Comparison of ENCODE assay signal across 30 cellular contexts in the genomic region with DNA sequence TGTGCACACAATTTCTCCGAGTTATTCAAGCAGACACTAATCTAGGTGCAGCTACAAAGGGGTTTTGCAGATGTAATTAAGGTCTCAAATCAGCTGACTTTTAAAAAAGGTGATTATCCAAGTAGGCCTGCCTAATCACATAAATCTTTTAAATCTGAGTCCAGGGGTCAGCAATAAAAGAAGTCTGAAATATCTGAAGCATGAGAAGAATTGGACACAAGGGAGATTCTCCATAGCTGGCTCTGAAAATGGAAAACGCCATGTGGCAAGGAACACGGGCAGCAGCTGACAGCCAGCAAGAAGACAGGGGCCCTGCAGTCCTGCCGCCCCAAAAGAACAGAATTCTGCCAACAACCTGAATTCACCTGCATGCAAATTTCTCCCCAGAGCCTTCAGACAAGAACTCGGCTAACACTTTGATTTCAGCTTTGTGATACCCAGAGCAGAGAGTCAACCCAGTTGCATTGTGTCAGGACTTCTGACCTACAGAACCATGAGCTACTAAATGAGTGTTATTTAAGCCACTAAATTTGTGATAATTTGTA. TPM values are rescaled to one million over a fixed set of nuclear protein-coding genes. Genes with fewer than 3 reads are reported as not detected.
A peak's percentile ranks its signal among the peaks of the same experiment; 100 is the strongest.
DNase-seq lines count a peak whose midpoint lies in the region; ATAC-seq, FAIRE-seq and TF ChIP-seq lines count a peak whose summit lies in the region.
"Had no signal": no experiment of that assay in that cellular context is flagged by ENCODE, and none has a peak within 500 bp of the region (broad histone marks: within the 10 kb centered on the region; RNA-seq: fewer than 3 reads in every experiment).

No MANE protein-coding gene starts in this region.

- peak overlapping the region; percentile 20 for H4K8ac ChIP-seq in mesenchymal stem cell (ENCODE audit: low read length)

- H2AFZ ChIP-seq in SU-DHL-6 (ENCODE audit: low read depth, low read length, severe bottlenecking) (no peak overlapping the region), mesenchymal stem cell (ENCODE audit: low read depth, low read length) (no peak overlapping the region)

- no peak overlapping the region for H2BK15ac ChIP-seq in mesenchymal stem cell (ENCODE audit: low read depth, poor library complexity, severe bottlenecking)

- H3K4me1 ChIP-seq in mesenchymal stem cell (ENCODE audit: control insufficient read depth, insufficient read depth, low read depth, low read length) (peaks cover 23% of the 10 kb centered on the region), stomach smooth muscle (ENCODE audit: control insufficient read depth, insufficient read depth, low read length) (peaks cover 33% of the 10 kb centered on the region), foreskin keratinocyte (peaks cover 21% of the 10 kb centered on the region)

- H3K4me3 ChIP-seq in SU-DHL-6 (ENCODE audit: insufficient read depth, low read length, poor library complexity, severe bottlenecking) (no peak overlapping the region), mesenchymal stem cell (ENCODE audit: insufficient read depth in 1 of 2, low read depth in 1 of 2, low read length in 2 of 2) (no peak overlapping the region), stomach smooth muscle (ENCODE audit: low read length in 2 of 2) (peak overlapping the region; percentile 40 to 42)
- H3K4me3 ChIP-seq: psoas muscle, upper lobe of right lung had no signal

- peak overlapping the region in 1 of 2 experiments; percentile 27 for H3K4ac ChIP-seq in mesenchymal stem cell (ENCODE audit: low read depth in 1 of 2, low read length in 2 of 2)

- H3K27me3 ChIP-seq in SU-DHL-6 (ENCODE audit: low read length) (no peaks in the 10 kb centered on the region), mesenchymal stem cell (ENCODE audit: control insufficient read depth in 1 of 2, insufficient read depth in 1 of 2, low read length in 2 of 2) (no peaks in the 10 kb centered on the region), stomach smooth muscle (ENCODE audit: control insufficient read depth in 1 of 2, insufficient read depth in 2 of 2, low read length in 2 of 2) (no peaks in the 10 kb centered on the region), foreskin keratinocyte (no peaks in the 10 kb centered on the region)
- H3K27me3 ChIP-seq: upper lobe of right lung had no signal

- H2BK5ac ChIP-seq in mesenchymal stem cell (ENCODE audit: low read depth, low read length, poor library complexity, severe bottlenecking) = no peak overlapping the region

- no peak overlapping the region for H2BK120ac ChIP-seq in mesenchymal stem cell (ENCODE audit: low read depth, low read length)

- WGBS in mesenchymal stem cell = 58% methylated on average over 4 of the region's 5 CpGs

- H2BK12ac ChIP-seq in mesenchymal stem cell (ENCODE audit: low read length in 2 of 2) = no peak overlapping the region

- H3K9ac ChIP-seq in SU-DHL-6 (ENCODE audit: low read length) (no peak overlapping the region), mesenchymal stem cell (ENCODE audit: low read length) (no peak overlapping the region), stomach smooth muscle (ENCODE audit: low read length in 2 of 2) (no peak overlapping the region)
- H3K9ac ChIP-seq: KMS-11 had no signal

- H2AK5ac ChIP-seq in mesenchymal stem cell (ENCODE audit: low read length, severe bottlenecking) = peak overlapping the region; percentile 55

- H3K4me2 ChIP-seq in SU-DHL-6 (ENCODE audit: low read depth, low read length, poor library complexity, severe bottlenecking) = peak overlapping the region; percentile 1
- no peak overlapping the region for H3K4me2 ChIP-seq in mesenchymal stem cell (ENCODE audit: low read length, poor library complexity, severe bottlenecking)
- H3K4me2 ChIP-seq: KMS-11 had no signal

- peak; percentile 97 for FAIRE-seq in G401.6 (lab: Jason Lieb, UNC)
- FAIRE-seq: astrocyte, GM18507, H54, islet of Langerhans had no signal

- no peak overlapping the region for H3K23ac ChIP-seq in mesenchymal stem cell (ENCODE audit: low read length in 2 of 2)

- H3K36me3 ChIP-seq in SU-DHL-6 (ENCODE audit: low read length) = no peaks in the 10 kb centered on the region
- H3K36me3 ChIP-seq in mesenchymal stem cell (ENCODE audit: control insufficient read depth in 1 of 2, insufficient read depth in 2 of 2, low read depth in 1 of 2, low read length in 2 of 2) = no peaks in the 10 kb centered on the region
- no peaks in the 10 kb centered on the region for H3K36me3 ChIP-seq in stomach smooth muscle (ENCODE audit: control insufficient read depth in 2 of 2, insufficient read depth in 2 of 2, low read length in 2 of 2)
- H3K36me3 ChIP-seq: upper lobe of right lung had no signal

- TF ChIP-seq CTCF in SU-DHL-6 (IDR thresholded peaks at IDR 0.05; ENCODE audit: insufficient read depth, low read length, poor library complexity, severe bottlenecking) (no peak), foreskin keratinocyte (conservative IDR thresholded peaks at IDR 0.05) (no peak)

- no peaks in the 10 kb centered on the region for H3K9me2 ChIP-seq in SU-DHL-6 (replicated peaks; ENCODE audit: insufficient read depth, low read length)

- no peak for ATAC-seq in foreskin keratinocyte
- ATAC-seq: activated naive CD8-positive, alpha-beta T cell treated with anti-CD3 and anti-CD28 coated beads, Interleukin-2, amount 50 U/mL, for 24 hours; left ventricle myocardium superior; naive thymus-derived CD4-positive, alpha-beta T cell; psoas muscle; upper lobe of right lung had no signal

- H4K91ac ChIP-seq in mesenchymal stem cell (ENCODE audit: low read length) = no peak overlapping the region

- H4K20me1 ChIP-seq in SU-DHL-6 (ENCODE audit: low read depth, low read length) = no peaks in the 10 kb centered on the region

- no peak overlapping the region for H3K18ac ChIP-seq in mesenchymal stem cell (ENCODE audit: low read depth in 1 of 2, low read length in 2 of 2)

- peaks cover 72% of the 10 kb centered on the region for H3K79me2 ChIP-seq in SU-DHL-6 (ENCODE audit: insufficient read depth, low read length)

- H3K79me1 ChIP-seq in mesenchymal stem cell (replicated peaks; ENCODE audit: low read length, poor library complexity, severe bottlenecking) = peaks cover 32% of the 10 kb centered on the region

- no peak overlapping the region for H3K14ac ChIP-seq in mesenchymal stem cell (ENCODE audit: low read length in 2 of 2)

- DNase-seq in mesenchymal stem cell (no peak), foreskin keratinocyte (no peak), AG20443 (ENCODE audit: low spot score) (no peak)
- no peak for DNase-seq in activated CD8-positive, alpha-beta memory T cell treated with anti-CD3 and anti-CD28 coated beads for 24 hours
- DNase-seq: activated CD4-positive, alpha-beta T cell treated with anti-CD3 and anti-CD28 coated beads, Interleukin-2, amount 10 ng/mL, durations not matched to agents 24 days and 14 days; activated effector memory CD4-positive, alpha-beta T cell treated with Interleukin-2 at 50 U/mL for 16 hours; activated naive CD8-positive, alpha-beta T cell treated with anti-CD3 and anti-CD28 coated beads, Interleukin-2, amount 50 U/mL, for 24 hours; CD4-positive, CD25-positive, alpha-beta regulatory T cell; DND-41; glutamatergic neuron; left ventricle myocardium superior; naive thymus-derived CD4-positive, alpha-beta T cell; NCI-H2029 treated with DMSO at 0.1 percent for 48 hours; NCI-H226; NCI-H748 treated with DMSO at 0.1 percent for 48 hours; occipital lobe; psoas muscle; stimulated activated CD4-positive, alpha-beta T cell treated with anti-CD3 and anti-CD28 coated beads, Interleukin-4, amount 100 ng/mL, for 24 hours; SW 1271; T1000; upper lobe of right lung had no signal

- no peak overlapping the region for H3K27ac ChIP-seq in SU-DHL-6 (ENCODE audit: low read depth, low read length)
- H3K27ac ChIP-seq in mesenchymal stem cell (ENCODE audit: low read length, poor library complexity, severe bottlenecking) = no peak overlapping the region
- peak overlapping the region; percentile 31 for H3K27ac ChIP-seq in stomach smooth muscle (ENCODE audit: low read length)
- H3K27ac ChIP-seq in foreskin keratinocyte = no peak overlapping the region
- H3K27ac ChIP-seq: HL-60, KMS-11, psoas muscle, upper lobe of right lung had no signal

- H3F3A ChIP-seq in SU-DHL-6 (ENCODE audit: insufficient read depth) = no peaks in the 10 kb centered on the region

- no peaks in the 10 kb centered on the region for H3K9me3 ChIP-seq in SU-DHL-6 (ENCODE audit: insufficient read depth, low read length)
- H3K9me3 ChIP-seq in mesenchymal stem cell (ENCODE audit: control insufficient read depth, low read length) = no peaks in the 10 kb centered on the region
- H3K9me3 ChIP-seq in stomach smooth muscle (ENCODE audit: control insufficient read depth in 2 of 2, low read length in 2 of 2) = no peaks in the 10 kb centered on the region
- H3K9me3 ChIP-seq: psoas muscle, upper lobe of right lung had no signal

RNA-seq across cellular contexts. Expression of gene INO80C, which starts 3.4 kb away (rescaled TPM):
- 22.5 TPM for polyA plus RNA-seq in mesenchymal stem cell (2013, experiment 1 of 2)
- polyA plus RNA-seq in mesenchymal stem cell (2013, experiment 2 of 2) = 22.2 TPM
- total RNA-seq in foreskin keratinocyte = 56.3 and 62.6 TPM in 2 replicates
- polyA plus RNA-seq in foreskin keratinocyte = 91.1 and 95.7 TPM in 2 replicates

Comparison
In these comparisons a context has a peak if more than half of its experiments do, and no peak if none do; other contexts are left out.
1. H3K4me3 ChIP-seq: peak in stomach smooth muscle (2 of 2); none in SU-DHL-6 (single experiment) and mesenchymal stem cell (0 of 2).